In the genomic region with DNA sequence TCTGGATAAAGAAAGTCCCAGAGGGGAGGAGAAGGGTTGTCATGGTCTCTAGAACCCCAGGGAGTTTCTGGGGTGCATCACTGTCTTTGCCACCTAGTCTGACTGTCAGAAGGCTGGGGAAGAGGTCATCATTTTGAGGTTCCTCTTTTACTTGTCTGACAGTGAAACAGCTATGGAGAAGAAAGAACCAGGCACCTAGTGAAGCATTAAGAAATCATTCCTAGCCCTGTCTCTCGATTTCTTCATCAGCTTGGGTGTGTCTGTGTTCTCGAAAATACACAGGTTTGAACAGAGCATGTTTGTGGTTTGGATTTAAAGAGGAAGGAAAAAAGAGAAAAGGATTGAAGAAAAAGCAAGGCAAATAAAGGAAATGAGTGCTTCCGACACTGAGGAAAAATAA, we compare ENCODE assay signal across 21 cellular contexts.
A peak's percentile ranks its signal among the peaks of the same experiment; 100 is the strongest.
DNase-seq lines count a peak whose midpoint lies in the region; ATAC-seq and TF ChIP-seq lines count a peak whose summit lies in the region.
"Had no signal": no experiment of that assay in that cellular context is flagged by ENCODE, and none has a peak within 500 bp of the region (broad histone marks: within the 10 kb centered on the region; RNA-seq: fewer than 3 reads in every experiment).

No MANE protein-coding gene starts in this region.

- H3K36me3 ChIP-seq in SJCRH30: no peaks in the 10 kb centered on the region
- H3K36me3 ChIP-seq in esophagus squamous epithelium: no peaks in the 10 kb centered on the region
- H3K36me3 ChIP-seq in prostate gland: no peaks in the 10 kb centered on the region
- H3K36me3 ChIP-seq: adrenal gland, gastrocnemius medialis, spleen, thoracic aorta had no signal

- peaks cover 59% of the 10 kb centered on the region for H3K4me1 ChIP-seq in SJCRH30
- peaks cover 18 to 71% (median 23%) of the 10 kb centered on the region in 3 donors for H3K4me1 ChIP-seq in esophagus squamous epithelium
- no peaks in the 10 kb centered on the region for H3K4me1 ChIP-seq in prostate gland (replicated peaks)
- H3K4me1 ChIP-seq: adrenal gland, gastrocnemius medialis, psoas muscle, spleen had no signal

- ATAC-seq in GM18909 (IDR thresholded peaks at IDR 0.05; ENCODE audit: poor library complexity, unreplicated experiment): no peak
- ATAC-seq: gastrocnemius medialis; naive thymus-derived CD8-positive, alpha-beta T cell; psoas muscle; T-helper 17 cell had no signal

- H3K27me3 ChIP-seq in SJCRH30 (no peaks in the 10 kb centered on the region), esophagus squamous epithelium (no peaks in the 10 kb centered on the region), prostate gland (replicated peaks; ENCODE audit: insufficient read depth) (no peaks in the 10 kb centered on the region)
- H3K27me3 ChIP-seq: adrenal gland, spleen had no signal

- no peak overlapping the region for H3K4me3 Mint-ChIP-seq in activated CD4-positive, alpha-beta memory T cell treated with anti-CD3 and anti-CD28 coated beads, Interleukin-2, amount 10 ng/mL, durations not matched to agents 7 days and 5 days
- no peak overlapping the region for H3K4me3 Mint-ChIP-seq in activated naive CD4-positive, alpha-beta T cell treated with anti-CD3 and anti-CD28 coated beads, Interleukin-2, amount 10 ng/mL, durations not matched to agents 7 days and 5 days
- H3K4me3 Mint-ChIP-seq: B cell; central memory CD8-positive, alpha-beta T cell; naive thymus-derived CD8-positive, alpha-beta T cell; T-helper 17 cell had no signal

- TF ChIP-seq CTCF in esophagus squamous epithelium (IDR thresholded peaks at IDR 0.05): no peak
- TF ChIP-seq CTCF in prostate gland (IDR thresholded peaks at IDR 0.05): no peak

- H3K27me3 Mint-ChIP-seq in activated CD4-positive, alpha-beta memory T cell treated with anti-CD3 and anti-CD28 coated beads, Interleukin-2, amount 10 ng/mL, durations not matched to agents 7 days and 5 days: peaks cover 2% of the 10 kb centered on the region
- no peaks in the 10 kb centered on the region for H3K27me3 Mint-ChIP-seq in activated naive CD4-positive, alpha-beta T cell treated with anti-CD3 and anti-CD28 coated beads, Interleukin-2, amount 10 ng/mL, durations not matched to agents 7 days and 5 days
- H3K27me3 Mint-ChIP-seq: B cell; central memory CD8-positive, alpha-beta T cell; T-helper 17 cell had no signal

- intact Hi-C loops in esophagus squamous epithelium (cut with DNase I) (no loop called here), prostate gland (cut with DNase I) (no loop called here)

- H3K27ac ChIP-seq in SJCRH30: peak overlapping the region; percentile 83; the same call in 1 of the 2 replicates
- H3K27ac ChIP-seq in esophagus squamous epithelium: peak overlapping the region; percentile 75 to 86 (median 82)
- H3K27ac ChIP-seq in prostate gland: peak overlapping the region in 1 of 2 donors; percentile 56
- H3K27ac ChIP-seq: adrenal gland, gastrocnemius medialis, psoas muscle, spleen, thoracic aorta had no signal

- H3K27ac Mint-ChIP-seq in activated CD4-positive, alpha-beta memory T cell treated with anti-CD3 and anti-CD28 coated beads, Interleukin-2, amount 10 ng/mL, durations not matched to agents 7 days and 5 days: no peak overlapping the region
- H3K27ac Mint-ChIP-seq in activated naive CD4-positive, alpha-beta T cell treated with anti-CD3 and anti-CD28 coated beads, Interleukin-2, amount 10 ng/mL, durations not matched to agents 7 days and 5 days: no peak overlapping the region
- H3K27ac Mint-ChIP-seq: B cell; naive thymus-derived CD8-positive, alpha-beta T cell; T-helper 17 cell had no signal

- no peaks in the 10 kb centered on the region for H3K4me1 Mint-ChIP-seq in activated CD4-positive, alpha-beta memory T cell treated with anti-CD3 and anti-CD28 coated beads, Interleukin-2, amount 10 ng/mL, durations not matched to agents 7 days and 5 days
- no peaks in the 10 kb centered on the region for H3K4me1 Mint-ChIP-seq in activated naive CD4-positive, alpha-beta T cell treated with anti-CD3 and anti-CD28 coated beads, Interleukin-2, amount 10 ng/mL, durations not matched to agents 7 days and 5 days
- H3K4me1 Mint-ChIP-seq: B cell; central memory CD8-positive, alpha-beta T cell; naive thymus-derived CD8-positive, alpha-beta T cell; T-helper 17 cell had no signal

- H3K9me3 Mint-ChIP-seq in activated CD4-positive, alpha-beta memory T cell treated with anti-CD3 and anti-CD28 coated beads, Interleukin-2, amount 10 ng/mL, durations not matched to agents 7 days and 5 days: no peaks in the 10 kb centered on the region
- H3K9me3 Mint-ChIP-seq in activated naive CD4-positive, alpha-beta T cell treated with anti-CD3 and anti-CD28 coated beads, Interleukin-2, amount 10 ng/mL, durations not matched to agents 7 days and 5 days: no peaks in the 10 kb centered on the region

- DNase-seq in Kasumi-1 (lab: John Stamatoyannopoulos, UW): peak; percentile 31 to 34
- DNase-seq in SJCRH30: no peak
- no peak for DNase-seq in esophagus squamous epithelium (lab: John Stamatoyannopoulos, UW)
- peak; percentile 39 for DNase-seq in prostate gland (ENCODE audit: low spot score)
- no peak for DNase-seq in activated CD4-positive, alpha-beta memory T cell treated with anti-CD3 and anti-CD28 coated beads, Interleukin-2, amount 10 ng/mL, durations not matched to agents 7 days and 5 days
- no peak for DNase-seq in activated naive CD4-positive, alpha-beta T cell treated with anti-CD3 and anti-CD28 coated beads, Interleukin-2, amount 10 ng/mL, durations not matched to agents 7 days and 5 days
- DNase-seq in ACHN: no peak
- DNase-seq: adrenal gland; effector memory CD4-positive, alpha-beta T cell; gastrocnemius medialis; KG1; naive thymus-derived CD8-positive, alpha-beta T cell; NCI-H1417 treated with DMSO at 0.1 percent for 48 hours; NCI-H2171 treated with DMSO at 0.1 percent for 48 hours; psoas muscle; spleen; T-helper 17 cell had no signal

- TF ChIP-seq POLR2A in esophagus squamous epithelium (IDR thresholded peaks at IDR 0.05) (no peak), prostate gland (IDR thresholded peaks at IDR 0.05) (no peak)

- H3K4me3 ChIP-seq in SJCRH30 (no peak overlapping the region), esophagus squamous epithelium (peak overlapping the region in 1 of 4 donors; percentile 33), prostate gland (no peak overlapping the region)
- H3K4me3 ChIP-seq: adrenal gland, gastrocnemius medialis, psoas muscle, spleen, thoracic aorta had no signal

- H3K9me3 ChIP-seq in SJCRH30 (replicated peaks) (no peaks in the 10 kb centered on the region), esophagus squamous epithelium (no peaks in the 10 kb centered on the region), prostate gland (no peaks in the 10 kb centered on the region)
- H3K9me3 ChIP-seq: adrenal gland, gastrocnemius medialis, psoas muscle, spleen, thoracic aorta had no signal

- POLR2A ChIA-PET in activated CD4-positive, alpha-beta memory T cell treated with anti-CD3 and anti-CD28 coated beads, Interleukin-2, amount 10 ng/mL, durations not matched to agents 7 days and 5 days (lab: Charles Lee): no interaction called here

- CTCF ChIA-PET in activated CD4-positive, alpha-beta memory T cell treated with anti-CD3 and anti-CD28 coated beads, Interleukin-2, amount 10 ng/mL, durations not matched to agents 7 days and 5 days (lab: Charles Lee): no interaction called here
- CTCF ChIA-PET in activated naive CD4-positive, alpha-beta T cell treated with anti-CD3 and anti-CD28 coated beads, Interleukin-2, amount 10 ng/mL, durations not matched to agents 7 days and 5 days (lab: Charles Lee): no interaction called here

- no peaks in the 10 kb centered on the region for H3K36me3 Mint-ChIP-seq in activated CD4-positive, alpha-beta memory T cell treated with anti-CD3 and anti-CD28 coated beads, Interleukin-2, amount 10 ng/mL, durations not matched to agents 7 days and 5 days (ENCODE audit: low read depth)
- no peaks in the 10 kb centered on the region for H3K36me3 Mint-ChIP-seq in activated naive CD4-positive, alpha-beta T cell treated with anti-CD3 and anti-CD28 coated beads, Interleukin-2, amount 10 ng/mL, durations not matched to agents 7 days and 5 days
- H3K36me3 Mint-ChIP-seq: naive thymus-derived CD8-positive, alpha-beta T cell had no signal

- in situ Hi-C loops in ACHN (cut with HindIII; ENCODE audit: low pct_ligation_motif_present, low pct_unique_long_range_greater_than_20kb, low sequenced_read_pairs): no loop called here

- WGBS in esophagus squamous epithelium, 2 donors: 21 to 32% methylated on average over 3 of the region's 3 CpGs
- 36% methylated on average over 3 of the region's 3 CpGs for WGBS in prostate gland

Comparison
In these comparisons a context has a peak if more than half of its experiments do, and no peak if none do; other contexts are left out.
1. DNase-seq: peak in Kasumi-1 (2 of 2) and prostate gland (single experiment); none in SJCRH30 (0 of 2), esophagus squamous epithelium (single experiment), activated CD4-positive, alpha-beta memory T cell treated with anti-CD3 and anti-CD28 coated beads, Interleukin-2, amount 10 ng/mL, durations not matched to agents 7 days and 5 days (single experiment), activated naive CD4-positive, alpha-beta T cell treated with anti-CD3 and anti-CD28 coated beads, Interleukin-2, amount 10 ng/mL, durations not matched to agents 7 days and 5 days (single experiment) and ACHN (single experiment).